ENCODE assay signal across 8 cellular contexts in genomic region chr5:126780165-126780827, GRCh38. TPM values are rescaled to one million over a fixed set of nuclear protein-coding genes. Genes with fewer than 3 reads are reported as not detected.
DNase-seq lines count a peak whose midpoint lies in the region; ATAC-seq, FAIRE-seq and TF ChIP-seq lines count a peak whose summit lies in the region.

No MANE protein-coding gene starts in this region.

- in situ Hi-C loops in transverse colon (cut with MboI; ENCODE audit: low pct_ligation_motif_present in 1 of 4, low pct_unique_long_range_greater_than_20kb in 1 of 4, low sequenced_read_pairs in 3 of 4), result loop anchor here in 3 of 4 donors (5.0 to 25.0 kb wide), 3 partner anchors 103 to 443 kb away; no protein-coding TSS in a partner anchor

- no peaks in the 10 kb centered on the region for H3K9me3 ChIP-seq in WERI-Rb-1 (ENCODE audit: severe bottlenecking)
- no peaks in the 10 kb centered on the region for H3K9me3 ChIP-seq in mucosa of descending colon
- no peaks in the 10 kb centered on the region for H3K9me3 ChIP-seq in transverse colon

- no peaks in the 10 kb centered on the region for H3K27me3 ChIP-seq in WERI-Rb-1 (ENCODE audit: insufficient read depth, low read depth, severe bottlenecking)
- H3K27me3 ChIP-seq in transverse colon, result no peaks in the 10 kb centered on the region

- intact Hi-C loops in mucosa of descending colon (cut with DNase I, micrococcal nuclease), result loop anchor here in 1 of 2 donors (5.0 kb wide), 2 partner anchors 103 to 123 kb away; no protein-coding TSS in a partner anchor
- intact Hi-C loops in transverse colon (cut with DNase I; ENCODE audit: low total_unique reads), result loop anchor here (2.0 kb wide), 1 partner anchor 101 kb away; no protein-coding TSS in a partner anchor

- ATAC-seq in mucosa of descending colon (no peak), HG03342 (IDR thresholded peaks at IDR 0.05; ENCODE audit: unreplicated experiment) (no peak)

- H3K27ac ChIP-seq in WERI-Rb-1, result no peak overlapping the region; the same call in 1 of the 2 replicates
- no peak overlapping the region for H3K27ac ChIP-seq in transverse colon

- no peak overlapping the region for H3K4me3 ChIP-seq in WERI-Rb-1 (ENCODE audit: low read depth, low read length)
- no peak overlapping the region for H3K4me3 ChIP-seq in mucosa of descending colon
- peak overlapping the region in 1 of 4 donors; percentile 14 for H3K4me3 ChIP-seq in transverse colon

- H3K4me1 ChIP-seq in mucosa of descending colon (ENCODE audit: low read depth) (peaks cover 18% of the 10 kb centered on the region), transverse colon (peaks cover 0 to 42% (median 21%) of the 10 kb centered on the region in 4 donors)

- no peak for TF ChIP-seq EP300 in transverse colon (IDR thresholded peaks at IDR 0.05; ENCODE audit: low read depth)

- DNase-seq in GM03348 (ENCODE audit: low spot score) (peak; percentile 73), NCI-H2029 treated with DMSO at 0.1 percent for 48 hours (lab: John Stamatoyannopoulos, UW) (peak; percentile 28), WERI-Rb-1 (peak; percentile 42), dermis blood vessel endothelial cell (peak; percentile 79), mucosa of descending colon (peak in 1 of 3 donors; percentile 65), transverse colon (peak; percentile 51)

- FAIRE-seq in A204.1 (lab: Jason Lieb, UNC), result peak; percentile 74

- TF ChIP-seq POLR2A in transverse colon (IDR thresholded peaks at IDR 0.05), result no peak

- TF ChIP-seq CTCF in WERI-Rb-1 (IDR thresholded peaks at IDR 0.05; ENCODE audit: low read depth, low read length), result peak; percentile 40; the same call in 1 of the 2 replicates
- peak; percentile 31 for TF ChIP-seq CTCF in mucosa of descending colon (IDR thresholded peaks at IDR 0.05)
- TF ChIP-seq CTCF in transverse colon (IDR thresholded peaks at IDR 0.05), result peak; percentile 57 to 74 (median 61)

- 17 to 19% methylated on average over 4 to 7 of the region's 7 CpGs for whole genome bisulfite sequencing in transverse colon (ENCODE audit: low coverage in 1 of 2), 2 donors

- H3K36me3 ChIP-seq in WERI-Rb-1 (peaks cover 53% of the 10 kb centered on the region), mucosa of descending colon (ENCODE audit: low read depth) (peaks cover 6% of the 10 kb centered on the region), transverse colon (no peaks in the 10 kb centered on the region)

RNA-seq across cellular contexts. Expression of gene LMNB1, which starts 3.4 kb away (rescaled TPM):
- total RNA-seq in dermis blood vessel endothelial cell, result 43.1 and 116 TPM in 2 replicates
- 10 to 100 TPM; 14.1 to 81.8 (median 30.6) TPM for total RNA-seq in mucosa of descending colon
- total RNA-seq in transverse colon, result 10 to 100 TPM in 3 of 4 donors, 1 to 10 TPM in 1; 7.9 to 53.3 (median 16.8) TPM
